In the genomic region with DNA sequence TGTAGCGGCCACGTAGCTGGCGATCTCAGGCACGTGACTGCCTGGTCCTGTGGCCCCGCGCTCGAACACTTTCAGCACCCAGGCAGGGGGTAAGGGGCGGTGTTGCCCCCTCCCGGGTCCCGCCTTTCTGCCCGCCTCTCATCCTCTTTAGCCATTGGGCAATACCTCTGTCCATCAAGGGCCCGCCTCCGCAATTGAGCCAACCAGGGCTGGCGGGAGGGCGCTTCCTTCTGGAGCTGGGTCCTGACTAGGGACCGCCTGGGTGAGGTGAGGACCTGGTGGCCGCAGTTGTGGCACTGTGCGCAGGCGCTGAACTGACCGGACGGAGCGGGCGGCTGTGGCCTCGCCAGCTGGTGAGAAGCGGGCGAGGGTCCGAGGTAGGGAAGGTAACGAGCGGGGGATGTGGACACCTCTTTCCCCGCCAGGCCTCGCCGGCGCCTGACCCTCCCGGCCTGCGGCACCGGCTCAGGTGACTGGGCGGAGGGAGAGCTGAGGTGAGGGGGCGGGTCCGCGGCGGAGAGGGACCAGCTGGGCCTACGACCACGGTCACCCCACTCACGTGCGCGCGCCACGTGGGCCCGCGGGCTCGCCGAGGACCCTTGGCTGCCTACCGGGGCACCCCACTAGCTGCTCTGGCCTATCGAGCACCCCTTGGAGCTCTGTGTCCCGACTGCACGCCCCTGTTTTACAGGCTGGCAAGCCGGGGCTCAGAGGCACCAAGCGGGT, we compare ENCODE assay signal across 1 cellular context.
TF ChIP-seq lines count a peak whose summit lies in the region.

A gene with protein sequence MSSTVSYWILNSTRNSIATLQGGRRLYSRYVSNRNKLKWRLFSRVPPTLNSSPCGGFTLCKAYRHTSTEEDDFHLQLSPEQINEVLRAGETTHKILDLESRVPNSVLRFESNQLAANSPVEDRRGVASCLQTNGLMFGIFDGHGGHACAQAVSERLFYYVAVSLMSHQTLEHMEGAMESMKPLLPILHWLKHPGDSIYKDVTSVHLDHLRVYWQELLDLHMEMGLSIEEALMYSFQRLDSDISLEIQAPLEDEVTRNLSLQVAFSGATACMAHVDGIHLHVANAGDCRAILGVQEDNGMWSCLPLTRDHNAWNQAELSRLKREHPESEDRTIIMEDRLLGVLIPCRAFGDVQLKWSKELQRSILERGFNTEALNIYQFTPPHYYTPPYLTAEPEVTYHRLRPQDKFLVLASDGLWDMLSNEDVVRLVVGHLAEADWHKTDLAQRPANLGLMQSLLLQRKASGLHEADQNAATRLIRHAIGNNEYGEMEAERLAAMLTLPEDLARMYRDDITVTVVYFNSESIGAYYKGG (plus strand): TSS at position 228 of the 726 bp plus-strand sequence. CDS start 3,770 bp downstream, outside the sequence.

TF ChIP-seq in K562, 482 proteins besides CTCF, POLR2A, EP300 and RAD21 (continued from another document and continues in another):
- TF ChIP-seq, protein P1, sequence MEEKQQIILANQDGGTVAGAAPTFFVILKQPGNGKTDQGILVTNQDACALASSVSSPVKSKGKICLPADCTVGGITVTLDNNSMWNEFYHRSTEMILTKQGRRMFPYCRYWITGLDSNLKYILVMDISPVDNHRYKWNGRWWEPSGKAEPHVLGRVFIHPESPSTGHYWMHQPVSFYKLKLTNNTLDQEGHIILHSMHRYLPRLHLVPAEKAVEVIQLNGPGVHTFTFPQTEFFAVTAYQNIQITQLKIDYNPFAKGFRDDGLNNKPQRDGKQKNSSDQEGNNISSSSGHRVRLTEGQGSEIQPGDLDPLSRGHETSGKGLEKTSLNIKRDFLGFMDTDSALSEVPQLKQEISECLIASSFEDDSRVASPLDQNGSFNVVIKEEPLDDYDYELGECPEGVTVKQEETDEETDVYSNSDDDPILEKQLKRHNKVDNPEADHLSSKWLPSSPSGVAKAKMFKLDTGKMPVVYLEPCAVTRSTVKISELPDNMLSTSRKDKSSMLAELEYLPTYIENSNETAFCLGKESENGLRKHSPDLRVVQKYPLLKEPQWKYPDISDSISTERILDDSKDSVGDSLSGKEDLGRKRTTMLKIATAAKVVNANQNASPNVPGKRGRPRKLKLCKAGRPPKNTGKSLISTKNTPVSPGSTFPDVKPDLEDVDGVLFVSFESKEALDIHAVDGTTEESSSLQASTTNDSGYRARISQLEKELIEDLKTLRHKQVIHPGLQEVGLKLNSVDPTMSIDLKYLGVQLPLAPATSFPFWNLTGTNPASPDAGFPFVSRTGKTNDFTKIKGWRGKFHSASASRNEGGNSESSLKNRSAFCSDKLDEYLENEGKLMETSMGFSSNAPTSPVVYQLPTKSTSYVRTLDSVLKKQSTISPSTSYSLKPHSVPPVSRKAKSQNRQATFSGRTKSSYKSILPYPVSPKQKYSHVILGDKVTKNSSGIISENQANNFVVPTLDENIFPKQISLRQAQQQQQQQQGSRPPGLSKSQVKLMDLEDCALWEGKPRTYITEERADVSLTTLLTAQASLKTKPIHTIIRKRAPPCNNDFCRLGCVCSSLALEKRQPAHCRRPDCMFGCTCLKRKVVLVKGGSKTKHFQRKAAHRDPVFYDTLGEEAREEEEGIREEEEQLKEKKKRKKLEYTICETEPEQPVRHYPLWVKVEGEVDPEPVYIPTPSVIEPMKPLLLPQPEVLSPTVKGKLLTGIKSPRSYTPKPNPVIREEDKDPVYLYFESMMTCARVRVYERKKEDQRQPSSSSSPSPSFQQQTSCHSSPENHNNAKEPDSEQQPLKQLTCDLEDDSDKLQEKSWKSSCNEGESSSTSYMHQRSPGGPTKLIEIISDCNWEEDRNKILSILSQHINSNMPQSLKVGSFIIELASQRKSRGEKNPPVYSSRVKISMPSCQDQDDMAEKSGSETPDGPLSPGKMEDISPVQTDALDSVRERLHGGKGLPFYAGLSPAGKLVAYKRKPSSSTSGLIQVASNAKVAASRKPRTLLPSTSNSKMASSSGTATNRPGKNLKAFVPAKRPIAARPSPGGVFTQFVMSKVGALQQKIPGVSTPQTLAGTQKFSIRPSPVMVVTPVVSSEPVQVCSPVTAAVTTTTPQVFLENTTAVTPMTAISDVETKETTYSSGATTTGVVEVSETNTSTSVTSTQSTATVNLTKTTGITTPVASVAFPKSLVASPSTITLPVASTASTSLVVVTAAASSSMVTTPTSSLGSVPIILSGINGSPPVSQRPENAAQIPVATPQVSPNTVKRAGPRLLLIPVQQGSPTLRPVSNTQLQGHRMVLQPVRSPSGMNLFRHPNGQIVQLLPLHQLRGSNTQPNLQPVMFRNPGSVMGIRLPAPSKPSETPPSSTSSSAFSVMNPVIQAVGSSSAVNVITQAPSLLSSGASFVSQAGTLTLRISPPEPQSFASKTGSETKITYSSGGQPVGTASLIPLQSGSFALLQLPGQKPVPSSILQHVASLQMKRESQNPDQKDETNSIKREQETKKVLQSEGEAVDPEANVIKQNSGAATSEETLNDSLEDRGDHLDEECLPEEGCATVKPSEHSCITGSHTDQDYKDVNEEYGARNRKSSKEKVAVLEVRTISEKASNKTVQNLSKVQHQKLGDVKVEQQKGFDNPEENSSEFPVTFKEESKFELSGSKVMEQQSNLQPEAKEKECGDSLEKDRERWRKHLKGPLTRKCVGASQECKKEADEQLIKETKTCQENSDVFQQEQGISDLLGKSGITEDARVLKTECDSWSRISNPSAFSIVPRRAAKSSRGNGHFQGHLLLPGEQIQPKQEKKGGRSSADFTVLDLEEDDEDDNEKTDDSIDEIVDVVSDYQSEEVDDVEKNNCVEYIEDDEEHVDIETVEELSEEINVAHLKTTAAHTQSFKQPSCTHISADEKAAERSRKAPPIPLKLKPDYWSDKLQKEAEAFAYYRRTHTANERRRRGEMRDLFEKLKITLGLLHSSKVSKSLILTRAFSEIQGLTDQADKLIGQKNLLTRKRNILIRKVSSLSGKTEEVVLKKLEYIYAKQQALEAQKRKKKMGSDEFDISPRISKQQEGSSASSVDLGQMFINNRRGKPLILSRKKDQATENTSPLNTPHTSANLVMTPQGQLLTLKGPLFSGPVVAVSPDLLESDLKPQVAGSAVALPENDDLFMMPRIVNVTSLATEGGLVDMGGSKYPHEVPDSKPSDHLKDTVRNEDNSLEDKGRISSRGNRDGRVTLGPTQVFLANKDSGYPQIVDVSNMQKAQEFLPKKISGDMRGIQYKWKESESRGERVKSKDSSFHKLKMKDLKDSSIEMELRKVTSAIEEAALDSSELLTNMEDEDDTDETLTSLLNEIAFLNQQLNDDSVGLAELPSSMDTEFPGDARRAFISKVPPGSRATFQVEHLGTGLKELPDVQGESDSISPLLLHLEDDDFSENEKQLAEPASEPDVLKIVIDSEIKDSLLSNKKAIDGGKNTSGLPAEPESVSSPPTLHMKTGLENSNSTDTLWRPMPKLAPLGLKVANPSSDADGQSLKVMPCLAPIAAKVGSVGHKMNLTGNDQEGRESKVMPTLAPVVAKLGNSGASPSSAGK (IDR thresholded peaks at IDR 0.05), result peak; percentile 73
- TF ChIP-seq ZNF551 (CRISPR knock-in tag; IDR thresholded peaks at IDR 0.05) (no peak), SOX6 (IDR thresholded peaks at IDR 0.05) (peak; percentile 12; the same call in 1 of the 2 replicates), SMARCC2 (IDR thresholded peaks at IDR 0.05; ENCODE audit: low read depth) (no peak), ZNF263 (CRISPR knock-in tag; IDR thresholded peaks at IDR 0.05; ENCODE audit: borderline replicate concordance) (peak; percentile 61; the same call in 1 of the 2 replicates), ZNF41 (CRISPR knock-in tag; conservative IDR thresholded peaks at IDR 0.05) (no peak), IFI16 (CRISPR knock-in tag; IDR thresholded peaks at IDR 0.05) (no peak), YY1 (IDR thresholded peaks at IDR 0.05; ENCODE audit: borderline replicate concordance in 1 of 3, control insufficient read depth in 1 of 3, extremely low read depth in 1 of 3, insufficient read depth in 3 of 3, insufficient read length in 1 of 3, insufficient replicate concordance in 2 of 3, low read depth in 1 of 3, low read length in 2 of 3) (peak in 1 of 3 experiments; percentile 5), MED1 (CRISPR knock-in tag; IDR thresholded peaks at IDR 0.05; ENCODE audit: borderline replicate concordance) (no peak), IRF2 (CRISPR knock-in tag; IDR thresholded peaks at IDR 0.05) (no peak), DPF2 (IDR thresholded peaks at IDR 0.05) (no peak), FOXA3 (CRISPR knock-in tag; conservative IDR thresholded peaks at IDR 0.05 in 1 of 2, IDR thresholded peaks at IDR 0.05 in 1 of 2) (0 out of 4 replicates have a peak, but pooled peaks of 1 of the 2 experiments have one; percentile 36), DACH1 (IDR thresholded peaks at IDR 0.05; ENCODE audit: partially characterized antibody) (peak; percentile 92), JUN (IDR thresholded peaks at IDR 0.05; ENCODE audit: borderline replicate concordance, low read depth, low read length) (no peak), JUN (CRISPR knock-in tag; IDR thresholded peaks at IDR 0.05; ENCODE audit: borderline replicate concordance) (no peak), DDX20 (tag; IDR thresholded peaks at IDR 0.05; ENCODE audit: low read depth) (no peak), RFX5 (IDR thresholded peaks at IDR 0.05; ENCODE audit: low read depth, low read length) (no peak), BHLHE40 (IDR thresholded peaks at IDR 0.05; ENCODE audit: low read length) (peak; percentile 95), ILF3 (IDR thresholded peaks at IDR 0.05; ENCODE audit: borderline replicate concordance) (no peak), ZNF785 (CRISPR knock-in tag; IDR thresholded peaks at IDR 0.05) (no peak), NR1H2 (CRISPR knock-in tag; IDR thresholded peaks at IDR 0.05) (no peak), TEAD1 (CRISPR knock-in tag; IDR thresholded peaks at IDR 0.05) (peak; percentile 41 to 49; a peak in 1 of 4 replicates)
- TF ChIP-seq, protein P2, sequence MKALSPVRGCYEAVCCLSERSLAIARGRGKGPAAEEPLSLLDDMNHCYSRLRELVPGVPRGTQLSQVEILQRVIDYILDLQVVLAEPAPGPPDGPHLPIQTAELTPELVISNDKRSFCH (CRISPR knock-in tag; IDR thresholded peaks at IDR 0.05), result no peak
- TF ChIP-seq, protein P2 (tag; IDR thresholded peaks at IDR 0.05), result no peak
- TF ChIP-seq, protein P3, sequence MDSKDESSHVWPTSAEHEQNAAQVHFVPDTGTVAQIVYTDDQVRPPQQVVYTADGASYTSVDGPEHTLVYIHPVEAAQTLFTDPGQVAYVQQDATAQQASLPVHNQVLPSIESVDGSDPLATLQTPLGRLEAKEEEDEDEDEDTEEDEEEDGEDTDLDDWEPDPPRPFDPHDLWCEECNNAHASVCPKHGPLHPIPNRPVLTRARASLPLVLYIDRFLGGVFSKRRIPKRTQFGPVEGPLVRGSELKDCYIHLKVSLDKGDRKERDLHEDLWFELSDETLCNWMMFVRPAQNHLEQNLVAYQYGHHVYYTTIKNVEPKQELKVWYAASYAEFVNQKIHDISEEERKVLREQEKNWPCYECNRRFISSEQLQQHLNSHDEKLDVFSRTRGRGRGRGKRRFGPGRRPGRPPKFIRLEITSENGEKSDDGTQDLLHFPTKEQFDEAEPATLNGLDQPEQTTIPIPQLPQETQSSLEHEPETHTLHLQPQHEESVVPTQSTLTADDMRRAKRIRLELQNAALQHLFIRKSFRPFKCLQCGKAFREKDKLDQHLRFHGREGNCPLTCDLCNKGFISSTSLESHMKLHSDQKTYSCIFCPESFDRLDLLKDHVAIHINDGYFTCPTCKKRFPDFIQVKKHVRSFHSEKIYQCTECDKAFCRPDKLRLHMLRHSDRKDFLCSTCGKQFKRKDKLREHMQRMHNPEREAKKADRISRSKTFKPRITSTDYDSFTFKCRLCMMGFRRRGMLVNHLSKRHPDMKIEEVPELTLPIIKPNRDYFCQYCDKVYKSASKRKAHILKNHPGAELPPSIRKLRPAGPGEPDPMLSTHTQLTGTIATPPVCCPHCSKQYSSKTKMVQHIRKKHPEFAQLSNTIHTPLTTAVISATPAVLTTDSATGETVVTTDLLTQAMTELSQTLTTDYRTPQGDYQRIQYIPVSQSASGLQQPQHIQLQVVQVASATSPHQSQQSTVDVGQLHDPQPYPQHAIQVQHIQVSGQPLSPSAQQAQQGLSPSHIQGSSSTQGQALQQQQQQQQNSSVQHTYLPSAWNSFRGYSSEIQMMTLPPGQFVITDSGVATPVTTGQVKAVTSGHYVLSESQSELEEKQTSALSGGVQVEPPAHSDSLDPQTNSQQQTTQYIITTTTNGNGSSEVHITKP (IDR thresholded peaks at IDR 0.05; ENCODE audit: partially characterized antibody), result peak; percentile 67
- TF ChIP-seq, protein P4, sequence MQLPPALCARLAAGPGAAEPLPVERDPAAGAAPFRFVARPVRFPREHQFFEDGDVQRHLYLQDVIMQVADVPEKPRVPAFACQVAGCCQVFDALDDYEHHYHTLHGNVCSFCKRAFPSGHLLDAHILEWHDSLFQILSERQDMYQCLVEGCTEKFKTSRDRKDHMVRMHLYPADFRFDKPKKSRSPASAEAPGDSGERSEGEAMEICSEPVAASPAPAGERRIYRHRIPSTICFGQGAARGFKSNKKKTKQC (CRISPR knock-in tag; IDR thresholded peaks at IDR 0.05), result no peak; the same call in 1 of the 2 replicates
- TF ChIP-seq, protein P5, sequence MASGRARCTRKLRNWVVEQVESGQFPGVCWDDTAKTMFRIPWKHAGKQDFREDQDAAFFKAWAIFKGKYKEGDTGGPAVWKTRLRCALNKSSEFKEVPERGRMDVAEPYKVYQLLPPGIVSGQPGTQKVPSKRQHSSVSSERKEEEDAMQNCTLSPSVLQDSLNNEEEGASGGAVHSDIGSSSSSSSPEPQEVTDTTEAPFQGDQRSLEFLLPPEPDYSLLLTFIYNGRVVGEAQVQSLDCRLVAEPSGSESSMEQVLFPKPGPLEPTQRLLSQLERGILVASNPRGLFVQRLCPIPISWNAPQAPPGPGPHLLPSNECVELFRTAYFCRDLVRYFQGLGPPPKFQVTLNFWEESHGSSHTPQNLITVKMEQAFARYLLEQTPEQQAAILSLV (tag; IDR thresholded peaks at IDR 0.05), result no peak
- TF ChIP-seq, protein P6, sequence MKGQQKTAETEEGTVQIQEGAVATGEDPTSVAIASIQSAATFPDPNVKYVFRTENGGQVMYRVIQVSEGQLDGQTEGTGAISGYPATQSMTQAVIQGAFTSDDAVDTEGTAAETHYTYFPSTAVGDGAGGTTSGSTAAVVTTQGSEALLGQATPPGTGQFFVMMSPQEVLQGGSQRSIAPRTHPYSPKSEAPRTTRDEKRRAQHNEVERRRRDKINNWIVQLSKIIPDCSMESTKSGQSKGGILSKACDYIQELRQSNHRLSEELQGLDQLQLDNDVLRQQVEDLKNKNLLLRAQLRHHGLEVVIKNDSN (CRISPR knock-in tag; IDR thresholded peaks at IDR 0.05), result peak; percentile 59
- TF ChIP-seq, protein P7, sequence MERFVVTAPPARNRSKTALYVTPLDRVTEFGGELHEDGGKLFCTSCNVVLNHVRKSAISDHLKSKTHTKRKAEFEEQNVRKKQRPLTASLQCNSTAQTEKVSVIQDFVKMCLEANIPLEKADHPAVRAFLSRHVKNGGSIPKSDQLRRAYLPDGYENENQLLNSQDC (CRISPR knock-in tag; IDR thresholded peaks at IDR 0.05), result no peak
- TF ChIP-seq, protein P8, sequence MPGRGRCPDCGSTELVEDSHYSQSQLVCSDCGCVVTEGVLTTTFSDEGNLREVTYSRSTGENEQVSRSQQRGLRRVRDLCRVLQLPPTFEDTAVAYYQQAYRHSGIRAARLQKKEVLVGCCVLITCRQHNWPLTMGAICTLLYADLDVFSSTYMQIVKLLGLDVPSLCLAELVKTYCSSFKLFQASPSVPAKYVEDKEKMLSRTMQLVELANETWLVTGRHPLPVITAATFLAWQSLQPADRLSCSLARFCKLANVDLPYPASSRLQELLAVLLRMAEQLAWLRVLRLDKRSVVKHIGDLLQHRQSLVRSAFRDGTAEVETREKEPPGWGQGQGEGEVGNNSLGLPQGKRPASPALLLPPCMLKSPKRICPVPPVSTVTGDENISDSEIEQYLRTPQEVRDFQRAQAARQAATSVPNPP (IDR thresholded peaks at IDR 0.05; ENCODE audit: borderline replicate concordance, insufficient read depth, insufficient read length), result no peak
- TF ChIP-seq, protein P9, sequence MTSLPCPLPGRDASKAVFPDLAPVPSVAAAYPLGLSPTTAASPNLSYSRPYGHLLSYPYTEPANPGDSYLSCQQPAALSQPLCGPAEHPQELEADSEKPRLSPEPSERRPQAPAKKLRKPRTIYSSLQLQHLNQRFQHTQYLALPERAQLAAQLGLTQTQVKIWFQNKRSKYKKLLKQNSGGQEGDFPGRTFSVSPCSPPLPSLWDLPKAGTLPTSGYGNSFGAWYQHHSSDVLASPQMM (CRISPR knock-in tag; IDR thresholded peaks at IDR 0.05), result no peak
